1 cellular context compared by ENCODE assay signal in genomic region chr4:127622923-127623754, GRCh38.
TF ChIP-seq lines count a peak whose summit lies in the region.

No MANE protein-coding gene starts in this region.

TF ChIP-seq in HepG2, 621 proteins besides CTCF, POLR2A, EP300 and RAD21 (continued from another document and continues in another):
- peak; percentile 61; the same call in 1 of the 2 replicates for TF ChIP-seq KDM2A (CRISPR knock-in tag; IDR thresholded peaks at IDR 0.05; ENCODE audit: borderline replicate concordance, low read depth)
- no peak for TF ChIP-seq ARNTL (CRISPR knock-in tag; IDR thresholded peaks at IDR 0.05)
- no peak for TF ChIP-seq SRSF9 (IDR thresholded peaks at IDR 0.05; ENCODE audit: borderline replicate concordance, insufficient read depth, low read depth, low read length, poor library complexity, severe bottlenecking)
- TF ChIP-seq RNF2 (conservative IDR thresholded peaks at IDR 0.05; ENCODE audit: low read depth) = peak; percentile 80
- TF ChIP-seq, protein P1, sequence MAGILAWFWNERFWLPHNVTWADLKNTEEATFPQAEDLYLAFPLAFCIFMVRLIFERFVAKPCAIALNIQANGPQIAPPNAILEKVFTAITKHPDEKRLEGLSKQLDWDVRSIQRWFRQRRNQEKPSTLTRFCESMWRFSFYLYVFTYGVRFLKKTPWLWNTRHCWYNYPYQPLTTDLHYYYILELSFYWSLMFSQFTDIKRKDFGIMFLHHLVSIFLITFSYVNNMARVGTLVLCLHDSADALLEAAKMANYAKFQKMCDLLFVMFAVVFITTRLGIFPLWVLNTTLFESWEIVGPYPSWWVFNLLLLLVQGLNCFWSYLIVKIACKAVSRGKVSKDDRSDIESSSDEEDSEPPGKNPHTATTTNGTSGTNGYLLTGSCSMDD (CRISPR knock-in tag; IDR thresholded peaks at IDR 0.05) = no peak
- no peak for TF ChIP-seq MIER2 (CRISPR knock-in tag; IDR thresholded peaks at IDR 0.05)
- no peak for TF ChIP-seq BRCA1 (CRISPR knock-in tag; IDR thresholded peaks at IDR 0.05)
- no peak for TF ChIP-seq TSC22D2 (CRISPR knock-in tag; IDR thresholded peaks at IDR 0.05; ENCODE audit: borderline replicate concordance)
- TF ChIP-seq MED8 (CRISPR knock-in tag; IDR thresholded peaks at IDR 0.05; ENCODE audit: insufficient replicate concordance) = no peak
- TF ChIP-seq, protein P2, sequence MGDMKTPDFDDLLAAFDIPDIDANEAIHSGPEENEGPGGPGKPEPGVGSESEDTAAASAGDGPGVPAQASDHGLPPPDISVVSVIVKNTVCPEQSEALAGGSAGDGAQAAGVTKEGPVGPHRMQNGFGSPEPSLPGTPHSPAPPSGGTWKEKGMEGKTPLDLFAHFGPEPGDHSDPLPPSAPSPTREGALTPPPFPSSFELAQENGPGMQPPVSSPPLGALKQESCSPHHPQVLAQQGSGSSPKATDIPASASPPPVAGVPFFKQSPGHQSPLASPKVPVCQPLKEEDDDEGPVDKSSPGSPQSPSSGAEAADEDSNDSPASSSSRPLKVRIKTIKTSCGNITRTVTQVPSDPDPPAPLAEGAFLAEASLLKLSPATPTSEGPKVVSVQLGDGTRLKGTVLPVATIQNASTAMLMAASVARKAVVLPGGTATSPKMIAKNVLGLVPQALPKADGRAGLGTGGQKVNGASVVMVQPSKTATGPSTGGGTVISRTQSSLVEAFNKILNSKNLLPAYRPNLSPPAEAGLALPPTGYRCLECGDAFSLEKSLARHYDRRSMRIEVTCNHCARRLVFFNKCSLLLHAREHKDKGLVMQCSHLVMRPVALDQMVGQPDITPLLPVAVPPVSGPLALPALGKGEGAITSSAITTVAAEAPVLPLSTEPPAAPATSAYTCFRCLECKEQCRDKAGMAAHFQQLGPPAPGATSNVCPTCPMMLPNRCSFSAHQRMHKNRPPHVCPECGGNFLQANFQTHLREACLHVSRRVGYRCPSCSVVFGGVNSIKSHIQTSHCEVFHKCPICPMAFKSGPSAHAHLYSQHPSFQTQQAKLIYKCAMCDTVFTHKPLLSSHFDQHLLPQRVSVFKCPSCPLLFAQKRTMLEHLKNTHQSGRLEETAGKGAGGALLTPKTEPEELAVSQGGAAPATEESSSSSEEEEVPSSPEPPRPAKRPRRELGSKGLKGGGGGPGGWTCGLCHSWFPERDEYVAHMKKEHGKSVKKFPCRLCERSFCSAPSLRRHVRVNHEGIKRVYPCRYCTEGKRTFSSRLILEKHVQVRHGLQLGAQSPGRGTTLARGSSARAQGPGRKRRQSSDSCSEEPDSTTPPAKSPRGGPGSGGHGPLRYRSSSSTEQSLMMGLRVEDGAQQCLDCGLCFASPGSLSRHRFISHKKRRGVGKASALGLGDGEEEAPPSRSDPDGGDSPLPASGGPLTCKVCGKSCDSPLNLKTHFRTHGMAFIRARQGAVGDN (CRISPR knock-in tag; IDR thresholded peaks at IDR 0.05) = peak; percentile 86
- TF ChIP-seq, protein P3, sequence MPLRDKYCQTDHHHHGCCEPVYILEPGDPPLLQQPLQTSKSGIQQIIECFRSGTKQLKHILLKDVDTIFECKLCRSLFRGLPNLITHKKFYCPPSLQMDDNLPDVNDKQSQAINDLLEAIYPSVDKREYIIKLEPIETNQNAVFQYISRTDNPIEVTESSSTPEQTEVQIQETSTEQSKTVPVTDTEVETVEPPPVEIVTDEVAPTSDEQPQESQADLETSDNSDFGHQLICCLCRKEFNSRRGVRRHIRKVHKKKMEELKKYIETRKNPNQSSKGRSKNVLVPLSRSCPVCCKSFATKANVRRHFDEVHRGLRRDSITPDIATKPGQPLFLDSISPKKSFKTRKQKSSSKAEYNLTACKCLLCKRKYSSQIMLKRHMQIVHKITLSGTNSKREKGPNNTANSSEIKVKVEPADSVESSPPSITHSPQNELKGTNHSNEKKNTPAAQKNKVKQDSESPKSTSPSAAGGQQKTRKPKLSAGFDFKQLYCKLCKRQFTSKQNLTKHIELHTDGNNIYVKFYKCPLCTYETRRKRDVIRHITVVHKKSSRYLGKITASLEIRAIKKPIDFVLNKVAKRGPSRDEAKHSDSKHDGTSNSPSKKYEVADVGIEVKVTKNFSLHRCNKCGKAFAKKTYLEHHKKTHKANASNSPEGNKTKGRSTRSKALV (CRISPR knock-in tag; IDR thresholded peaks at IDR 0.05) = peak; percentile 66
- TF ChIP-seq ZNF598 (CRISPR knock-in tag; IDR thresholded peaks at IDR 0.05; ENCODE audit: borderline replicate concordance) = no peak
- TF ChIP-seq ZFP91 (CRISPR knock-in tag; IDR thresholded peaks at IDR 0.05; ENCODE audit: borderline replicate concordance) = peak; percentile 68; the same call in 1 of the 2 replicates
- TF ChIP-seq YEATS4 (CRISPR knock-in tag; IDR thresholded peaks at IDR 0.05; ENCODE audit: borderline replicate concordance) = 0 out of 2 replicates have a peak, but pooled peaks have one; percentile 41
- TF ChIP-seq ZNF710 (CRISPR knock-in tag; IDR thresholded peaks at IDR 0.05; ENCODE audit: borderline replicate concordance) = 0 out of 2 replicates have a peak, but pooled peaks have one; percentile 63
- TF ChIP-seq HIVEP1 (CRISPR knock-in tag; IDR thresholded peaks at IDR 0.05) = no peak
- TF ChIP-seq FOXC1 (CRISPR knock-in tag; IDR thresholded peaks at IDR 0.05; ENCODE audit: borderline replicate concordance) = 0 out of 2 replicates have a peak, but pooled peaks have one; percentile 43
- no peak for TF ChIP-seq CCAR2 (optimal IDR thresholded peaks at IDR 0.05; ENCODE audit: low read depth, low read length)
- peak; percentile 100 for TF ChIP-seq ZNF777 (CRISPR knock-in tag; IDR thresholded peaks at IDR 0.05)
- 0 out of 2 replicates have a peak, but pooled peaks have one; percentile 56 for TF ChIP-seq ZNF547 (CRISPR knock-in tag; IDR thresholded peaks at IDR 0.05)
- no peak for TF ChIP-seq ZNF33A (CRISPR knock-in tag; IDR thresholded peaks at IDR 0.05; ENCODE audit: borderline replicate concordance)
- no peak for TF ChIP-seq CHD2 (IDR thresholded peaks at IDR 0.05; ENCODE audit: low read depth, low read length)
- TF ChIP-seq FOXP4 (CRISPR knock-in tag; IDR thresholded peaks at IDR 0.05) = no peak
- no peak for TF ChIP-seq ESRRA (CRISPR knock-in tag; IDR thresholded peaks at IDR 0.05; ENCODE audit: low read depth)
- TF ChIP-seq TFDP1 (CRISPR knock-in tag; IDR thresholded peaks at IDR 0.05; ENCODE audit: borderline replicate concordance) = peak; percentile 44; the same call in 1 of the 2 replicates
- TF ChIP-seq SALL2 (CRISPR knock-in tag; IDR thresholded peaks at IDR 0.05) = no peak; the same call in 1 of the 2 replicates
- 0 out of 2 replicates have a peak, but pooled peaks have one; percentile 1 for TF ChIP-seq ZNF512B (CRISPR knock-in tag; IDR thresholded peaks at IDR 0.05; ENCODE audit: borderline replicate concordance)
- no peak for TF ChIP-seq ZNF546 (CRISPR knock-in tag; conservative IDR thresholded peaks at IDR 0.05)
- no peak for TF ChIP-seq NKX3-1 (CRISPR knock-in tag; IDR thresholded peaks at IDR 0.05)
- no peak for TF ChIP-seq GTF2F1 (IDR thresholded peaks at IDR 0.05; ENCODE audit: low read length)
- TF ChIP-seq RBM39 (IDR thresholded peaks at IDR 0.05; ENCODE audit: low read depth, low read length, poor library complexity, severe bottlenecking) = peak; percentile 66
- TF ChIP-seq HNF4G (IDR thresholded peaks at IDR 0.05; ENCODE audit: borderline replicate concordance, low read depth, low read length) = peak; percentile 17; the same call in 1 of the 2 replicates
- TF ChIP-seq HNF4G (CRISPR knock-in tag; IDR thresholded peaks at IDR 0.05; ENCODE audit: borderline replicate concordance, low read depth) = no peak
- no peak for TF ChIP-seq FOXK2 (IDR thresholded peaks at IDR 0.05)
- TF ChIP-seq, protein P4, sequence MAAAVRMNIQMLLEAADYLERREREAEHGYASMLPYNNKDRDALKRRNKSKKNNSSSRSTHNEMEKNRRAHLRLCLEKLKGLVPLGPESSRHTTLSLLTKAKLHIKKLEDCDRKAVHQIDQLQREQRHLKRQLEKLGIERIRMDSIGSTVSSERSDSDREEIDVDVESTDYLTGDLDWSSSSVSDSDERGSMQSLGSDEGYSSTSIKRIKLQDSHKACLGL (CRISPR knock-in tag; IDR thresholded peaks at IDR 0.05) = no peak
- TF ChIP-seq SP2 (CRISPR knock-in tag; IDR thresholded peaks at IDR 0.05) = no peak
- TF ChIP-seq PITX1 (CRISPR knock-in tag; IDR thresholded peaks at IDR 0.05) = peak; percentile 14; the same call in 1 of the 2 replicates
- TF ChIP-seq, protein P5, sequence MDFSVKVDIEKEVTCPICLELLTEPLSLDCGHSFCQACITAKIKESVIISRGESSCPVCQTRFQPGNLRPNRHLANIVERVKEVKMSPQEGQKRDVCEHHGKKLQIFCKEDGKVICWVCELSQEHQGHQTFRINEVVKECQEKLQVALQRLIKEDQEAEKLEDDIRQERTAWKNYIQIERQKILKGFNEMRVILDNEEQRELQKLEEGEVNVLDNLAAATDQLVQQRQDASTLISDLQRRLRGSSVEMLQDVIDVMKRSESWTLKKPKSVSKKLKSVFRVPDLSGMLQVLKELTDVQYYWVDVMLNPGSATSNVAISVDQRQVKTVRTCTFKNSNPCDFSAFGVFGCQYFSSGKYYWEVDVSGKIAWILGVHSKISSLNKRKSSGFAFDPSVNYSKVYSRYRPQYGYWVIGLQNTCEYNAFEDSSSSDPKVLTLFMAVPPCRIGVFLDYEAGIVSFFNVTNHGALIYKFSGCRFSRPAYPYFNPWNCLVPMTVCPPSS (IDR thresholded peaks at IDR 0.05) = no peak
- TF ChIP-seq GPBP1L1 (CRISPR knock-in tag; IDR thresholded peaks at IDR 0.05) = no peak
- TF ChIP-seq ZMYM2 (CRISPR knock-in tag; IDR thresholded peaks at IDR 0.05) = peak; percentile 65; the same call in 1 of the 2 replicates
